Comparison of ENCODE assay signal across 20 cellular contexts in the genomic region with DNA sequence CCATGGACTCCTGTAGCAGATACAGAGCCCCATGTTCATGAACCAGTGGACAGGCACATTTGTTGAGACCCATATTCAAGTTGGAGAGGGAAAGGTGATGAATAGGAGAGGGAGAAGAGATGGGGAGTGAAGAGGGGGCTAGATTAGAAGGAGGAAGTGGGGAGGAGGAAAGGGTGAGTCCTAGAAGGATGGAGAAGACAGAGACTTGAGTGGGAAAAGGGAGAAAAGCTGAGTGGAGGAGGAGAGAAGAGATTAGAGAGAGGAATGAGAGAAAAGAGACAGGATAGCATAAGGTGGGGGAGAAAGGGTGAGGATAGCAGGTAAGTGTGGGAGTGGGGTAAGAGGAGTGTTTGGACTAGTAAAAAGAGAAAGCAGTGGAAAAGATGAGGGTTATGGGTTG. TPM values are rescaled to one million over a fixed set of nuclear protein-coding genes. Genes with fewer than 3 reads are reported as not detected.
"Had no signal": no experiment of that assay in that cellular context is flagged by ENCODE, and none has a peak within 500 bp of the region (broad histone marks: within the 10 kb centered on the region; RNA-seq: fewer than 3 reads in every experiment).

No MANE protein-coding gene starts in this region.

- H3K9ac ChIP-seq: KMS-11 had no signal

- H3K27ac ChIP-seq: KMS-11, SJSA1, SK-N-MC had no signal

- H3K4me3 ChIP-seq: SJSA1, SK-N-MC had no signal

- DNase-seq: IMR-90, Kasumi-1, MV-4-11, NCI-H1048, NCI-H1105, NCI-H1436 treated with DMSO at 0.1 percent for 48 hours, NCI-H187 treated with DMSO at 0.1 percent for 48 hours, NCI-H2029 treated with DMSO at 0.1 percent for 48 hours, NCI-H226, NCI-H446, NCI-H510A, NCI-H526 treated with DMSO at 0.1 percent for 48 hours, NCI-H774, Right ventricle myocardium superior, RPMI8226, SIG-M5 had no signal

- FAIRE-seq: RCC 7860 had no signal

- H3K4me2 ChIP-seq: KMS-11 had no signal

- H3K36me3 ChIP-seq: SJSA1 had no signal

- H3K9me3 ChIP-seq: SJSA1 had no signal

RNA-seq across cellular contexts. Expression of a gene that starts 51.3 kb away (rescaled TPM):
- total RNA-seq: SJSA1 had no signal
